ENCODE assay signal across 8 cellular contexts in genomic region chr18:9475643-9476580, GRCh38. TPM values are rescaled to one million over a fixed set of nuclear protein-coding genes. Genes with fewer than 3 reads are reported as not detected.
A peak's percentile ranks its signal among the peaks of the same experiment; 100 is the strongest.
DNase-seq lines count a peak whose midpoint lies in the region; ATAC-seq and TF ChIP-seq lines count a peak whose summit lies in the region.

No MANE protein-coding gene starts in this region.

- no peaks in the 10 kb centered on the region for H3K9me3 ChIP-seq in Panc1 (ENCODE audit: control insufficient read depth, insufficient read depth, low read depth, low read length)

- POLR2A ChIA-PET in Panc1 (lab: Charles Lee): no interaction called here

- no peaks in the 10 kb centered on the region for H3K9me3 Mint-ChIP-seq in activated naive CD8-positive, alpha-beta T cell (ENCODE audit: low read depth)

- intact Hi-C loops in Panc1 (cut with micrococcal nuclease; ENCODE audit: unreplicated experiment): no loop called here

- peaks cover 2% of the 10 kb centered on the region for H3K27me3 Mint-ChIP-seq in activated naive CD8-positive, alpha-beta T cell

- H3K4me3 ChIP-seq in Panc1 (ENCODE audit: low read depth in 2 of 2, low read length in 2 of 2) (peak overlapping the region; percentile 86 to 93), iPS-11a (ENCODE audit: low read depth, low read length) (peak overlapping the region; percentile 85)

- BruUV-seq in Panc1 (replicated peaks; lab: Mats Ljungman, UMichigan): no TSS peak

- peaks cover 28% of the 10 kb centered on the region for H3K4me1 Mint-ChIP-seq in activated naive CD8-positive, alpha-beta T cell (ENCODE audit: low read depth)

- peaks cover 5% of the 10 kb centered on the region for H3K36me3 Mint-ChIP-seq in activated naive CD8-positive, alpha-beta T cell

- CTCF ChIA-PET in Panc1 (lab: Charles Lee): interaction anchor here (0.6 kb wide), 1 partner anchor 1762 kb away, joined by 3 read pairs; no protein-coding TSS in a partner anchor

- no peaks in the 10 kb centered on the region; the same call in 1 of the 2 replicates for H3K36me3 ChIP-seq in Panc1 (ENCODE audit: control insufficient read depth, insufficient read depth, low read length)

- peak; percentile 22 for DNase-seq in activated T-cell treated with anti-CD3 and anti-CD28 coated beads for 1 hour (ENCODE audit: low read depth)
- no peak for DNase-seq in activated T-cell treated with anti-CD3 and anti-CD28 coated beads, Interleukin-2, amount 50 U/mL, for 1 hour
- no peak for DNase-seq in Panc1 (ENCODE audit: low read depth, low spot score)
- peak; percentile 80 for DNase-seq in stimulated activated CD4-positive, alpha-beta T cell treated with anti-CD3 and anti-CD28 coated beads, Interleukin-15, amount 100 ng/mL, for 24 hours
- DNase-seq in DMS114 treated with DMSO at 0.1 percent for 48 hours (lab: John Stamatoyannopoulos, UW; ENCODE audit: unreplicated experiment): no peak

- in situ Hi-C loops in Panc1 (cut with HindIII; ENCODE audit: low pct_unique_long_range_greater_than_20kb, low sequenced_read_pairs): no loop called here

- no peaks in the 10 kb centered on the region for H3K27me3 ChIP-seq in Panc1 (ENCODE audit: control insufficient read depth, insufficient read depth, low read length)

- no peak for TF ChIP-seq CTCF in Panc1 (IDR thresholded peaks at IDR 0.05)

- H3K4me3 Mint-ChIP-seq in activated naive CD8-positive, alpha-beta T cell: peak overlapping the region; percentile 94

- peak; percentile 22 for ATAC-seq in HG02981 (IDR thresholded peaks at IDR 0.05; ENCODE audit: unreplicated experiment)
- peak; percentile 4; the same call in 1 of the 2 replicates for ATAC-seq in Panc1

- peaks cover 14% of the 10 kb centered on the region for H3K4me1 ChIP-seq in Panc1 (ENCODE audit: control insufficient read depth, insufficient read depth, low read length)

- peak overlapping the region; percentile 94 for H3K27ac Mint-ChIP-seq in activated naive CD8-positive, alpha-beta T cell

- H3K27ac ChIP-seq in Panc1 (ENCODE audit: low read length): peak overlapping the region; percentile 87

RNA-seq across cellular contexts. Expression of gene RALBP1, which starts 0.6 kb away (rescaled TPM):
- total RNA-seq in Panc1 (2021; ENCODE audit: unreplicated experiment): 70.0 TPM
- polyA plus RNA-seq in Panc1 (2012; ENCODE audit: insufficient read length): 62.5 TPM

Comparison
In these comparisons a context has a peak if more than half of its experiments do, and no peak if none do; other contexts are left out.
1. DNase-seq: peak in activated T-cell treated with anti-CD3 and anti-CD28 coated beads for 1 hour (single experiment) and stimulated activated CD4-positive, alpha-beta T cell treated with anti-CD3 and anti-CD28 coated beads, Interleukin-15, amount 100 ng/mL, for 24 hours (single experiment); none in activated T-cell treated with anti-CD3 and anti-CD28 coated beads, Interleukin-2, amount 50 U/mL, for 1 hour (single experiment), Panc1 (single experiment) and DMS114 treated with DMSO at 0.1 percent for 48 hours (single experiment).